1 cellular context compared by ENCODE assay signal in genomic region chr2:70768585-70769085, GRCh38.
TF ChIP-seq lines count a peak whose summit lies in the region.

No MANE protein-coding gene starts in this region.

TF ChIP-seq in GM23338, 12 proteins besides CTCF, POLR2A, EP300 and RAD21 (continued from another document):
- TF ChIP-seq REST (IDR thresholded peaks at IDR 0.05; ENCODE audit: unreplicated experiment): no peak
- no peak for TF ChIP-seq ZNF331 (CRISPR knock-in tag; IDR thresholded peaks at IDR 0.05; ENCODE audit: low read depth)
- TF ChIP-seq STAT1 (IDR thresholded peaks at IDR 0.05; ENCODE audit: unreplicated experiment): no peak
- TF ChIP-seq CREB1 (CRISPR knock-in tag; IDR thresholded peaks at IDR 0.05; ENCODE audit: low read depth): no peak
- TF ChIP-seq ETS1 (IDR thresholded peaks at IDR 0.05): no peak
